In the genomic region with DNA sequence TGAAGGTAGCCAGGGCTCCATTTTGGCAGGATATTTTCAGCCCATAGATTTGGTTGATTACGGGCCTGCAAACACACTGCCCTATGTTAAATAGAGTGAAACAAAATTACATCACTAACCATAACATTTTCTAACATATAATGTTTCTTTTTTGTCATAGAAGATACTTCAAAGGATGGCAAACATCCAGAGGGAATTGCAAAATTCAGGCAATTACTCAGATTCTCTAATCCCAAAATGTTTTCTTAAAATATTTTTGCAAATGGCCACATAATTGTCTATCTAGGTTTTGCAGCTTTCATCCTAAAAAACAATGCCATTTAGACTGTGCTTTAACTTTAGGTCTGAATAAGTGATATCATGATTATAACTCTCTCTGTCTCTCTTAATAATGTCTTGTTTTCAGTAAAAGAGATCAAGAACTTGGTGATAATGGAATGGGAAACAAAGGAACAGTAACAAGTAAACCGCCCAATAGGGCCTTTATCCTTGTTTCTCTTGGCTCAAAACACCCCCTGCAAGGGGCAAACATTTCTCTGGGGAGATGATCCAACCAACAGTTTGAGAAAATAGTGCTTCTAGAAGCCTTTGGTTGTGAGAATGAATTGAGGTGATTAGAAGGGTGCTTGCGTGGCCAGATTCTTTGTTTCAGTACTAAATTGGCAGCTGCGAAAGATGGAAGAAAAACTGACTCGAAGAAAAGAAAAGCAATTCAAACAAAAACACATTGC, we compare ENCODE assay signal across 2 cellular contexts.
TF ChIP-seq lines count a peak whose summit lies in the region.

No MANE protein-coding gene starts in this region.

TF ChIP-seq in IMR-90, 13 proteins besides CTCF, POLR2A, EP300 and RAD21:
- TF ChIP-seq SMC3 (IDR thresholded peaks at IDR 0.05; ENCODE audit: low read depth, low read length) (no peak), RFX5 (IDR thresholded peaks at IDR 0.05; ENCODE audit: low read depth, low read length) (no peak), NFE2L2 (IDR thresholded peaks at IDR 0.05; ENCODE audit: low read depth, low read length) (no peak), BHLHE40 (IDR thresholded peaks at IDR 0.05; ENCODE audit: low read depth, low read length) (no peak), FOS (IDR thresholded peaks at IDR 0.05; ENCODE audit: low read depth, low read length) (no peak), RCOR1 (IDR thresholded peaks at IDR 0.05; ENCODE audit: insufficient replicate concordance, low read length) (no peak), CEBPB (IDR thresholded peaks at IDR 0.05; ENCODE audit: low read depth, low read length) (no peak), MAZ (IDR thresholded peaks at IDR 0.05; ENCODE audit: borderline replicate concordance, low read depth, low read length) (no peak), MXI1 (IDR thresholded peaks at IDR 0.05; ENCODE audit: borderline replicate concordance, low read depth, low read length) (no peak), CHD1 (IDR thresholded peaks at IDR 0.05; ENCODE audit: low read depth, low read length) (no peak), MAFK (IDR thresholded peaks at IDR 0.05; ENCODE audit: low read depth, low read length) (no peak)
- TF ChIP-seq, protein P1, sequence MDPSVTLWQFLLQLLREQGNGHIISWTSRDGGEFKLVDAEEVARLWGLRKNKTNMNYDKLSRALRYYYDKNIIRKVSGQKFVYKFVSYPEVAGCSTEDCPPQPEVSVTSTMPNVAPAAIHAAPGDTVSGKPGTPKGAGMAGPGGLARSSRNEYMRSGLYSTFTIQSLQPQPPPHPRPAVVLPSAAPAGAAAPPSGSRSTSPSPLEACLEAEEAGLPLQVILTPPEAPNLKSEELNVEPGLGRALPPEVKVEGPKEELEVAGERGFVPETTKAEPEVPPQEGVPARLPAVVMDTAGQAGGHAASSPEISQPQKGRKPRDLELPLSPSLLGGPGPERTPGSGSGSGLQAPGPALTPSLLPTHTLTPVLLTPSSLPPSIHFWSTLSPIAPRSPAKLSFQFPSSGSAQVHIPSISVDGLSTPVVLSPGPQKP (IDR thresholded peaks at IDR 0.05; ENCODE audit: borderline replicate concordance, low read depth, low read length), result no peak
- TF ChIP-seq, protein P2, sequence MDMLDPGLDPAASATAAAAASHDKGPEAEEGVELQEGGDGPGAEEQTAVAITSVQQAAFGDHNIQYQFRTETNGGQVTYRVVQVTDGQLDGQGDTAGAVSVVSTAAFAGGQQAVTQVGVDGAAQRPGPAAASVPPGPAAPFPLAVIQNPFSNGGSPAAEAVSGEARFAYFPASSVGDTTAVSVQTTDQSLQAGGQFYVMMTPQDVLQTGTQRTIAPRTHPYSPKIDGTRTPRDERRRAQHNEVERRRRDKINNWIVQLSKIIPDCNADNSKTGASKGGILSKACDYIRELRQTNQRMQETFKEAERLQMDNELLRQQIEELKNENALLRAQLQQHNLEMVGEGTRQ (IDR thresholded peaks at IDR 0.05; ENCODE audit: low read depth, low read length), result no peak

TF ChIP-seq in H1, 55 proteins besides CTCF, POLR2A, EP300 and RAD21:
- no peak for TF ChIP-seq SIX5 (IDR thresholded peaks at IDR 0.05; ENCODE audit: low read depth, low read length)
- TF ChIP-seq, protein P2 (IDR thresholded peaks at IDR 0.05; ENCODE audit: low read length), result no peak
- no peak for TF ChIP-seq SUZ12 (IDR thresholded peaks at IDR 0.05; ENCODE audit: low read length)
- TF ChIP-seq JUND (IDR thresholded peaks at IDR 0.05; ENCODE audit: low read length), result no peak
- no peak for TF ChIP-seq RXRA (IDR thresholded peaks at IDR 0.05; ENCODE audit: insufficient read depth, low read depth, low read length)
- no peak for TF ChIP-seq SIN3A (conservative IDR thresholded peaks at IDR 0.05 in 1 of 2, IDR thresholded peaks at IDR 0.05 in 1 of 2; ENCODE audit: low read depth in 1 of 2, low read length in 2 of 2)
- no peak for TF ChIP-seq GTF2F1 (IDR thresholded peaks at IDR 0.05; ENCODE audit: borderline replicate concordance, low read depth, low read length)
- TF ChIP-seq CHD1 (IDR thresholded peaks at IDR 0.05; ENCODE audit: low read depth, low read length), result no peak
- no peak for TF ChIP-seq GABPA (IDR thresholded peaks at IDR 0.05; ENCODE audit: borderline replicate concordance, insufficient read depth, low read length)
- TF ChIP-seq, protein P3, sequence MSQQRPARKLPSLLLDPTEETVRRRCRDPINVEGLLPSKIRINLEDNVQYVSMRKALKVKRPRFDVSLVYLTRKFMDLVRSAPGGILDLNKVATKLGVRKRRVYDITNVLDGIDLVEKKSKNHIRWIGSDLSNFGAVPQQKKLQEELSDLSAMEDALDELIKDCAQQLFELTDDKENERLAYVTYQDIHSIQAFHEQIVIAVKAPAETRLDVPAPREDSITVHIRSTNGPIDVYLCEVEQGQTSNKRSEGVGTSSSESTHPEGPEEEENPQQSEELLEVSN (IDR thresholded peaks at IDR 0.05), result no peak
- no peak for TF ChIP-seq TEAD4 (IDR thresholded peaks at IDR 0.05; ENCODE audit: low read depth, low read length)
- TF ChIP-seq, protein P4, sequence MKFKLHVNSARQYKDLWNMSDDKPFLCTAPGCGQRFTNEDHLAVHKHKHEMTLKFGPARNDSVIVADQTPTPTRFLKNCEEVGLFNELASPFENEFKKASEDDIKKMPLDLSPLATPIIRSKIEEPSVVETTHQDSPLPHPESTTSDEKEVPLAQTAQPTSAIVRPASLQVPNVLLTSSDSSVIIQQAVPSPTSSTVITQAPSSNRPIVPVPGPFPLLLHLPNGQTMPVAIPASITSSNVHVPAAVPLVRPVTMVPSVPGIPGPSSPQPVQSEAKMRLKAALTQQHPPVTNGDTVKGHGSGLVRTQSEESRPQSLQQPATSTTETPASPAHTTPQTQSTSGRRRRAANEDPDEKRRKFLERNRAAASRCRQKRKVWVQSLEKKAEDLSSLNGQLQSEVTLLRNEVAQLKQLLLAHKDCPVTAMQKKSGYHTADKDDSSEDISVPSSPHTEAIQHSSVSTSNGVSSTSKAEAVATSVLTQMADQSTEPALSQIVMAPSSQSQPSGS (IDR thresholded peaks at IDR 0.05; ENCODE audit: low read length), result no peak
- TF ChIP-seq JUN (IDR thresholded peaks at IDR 0.05; ENCODE audit: low read depth, low read length), result no peak
- TF ChIP-seq, protein P5, sequence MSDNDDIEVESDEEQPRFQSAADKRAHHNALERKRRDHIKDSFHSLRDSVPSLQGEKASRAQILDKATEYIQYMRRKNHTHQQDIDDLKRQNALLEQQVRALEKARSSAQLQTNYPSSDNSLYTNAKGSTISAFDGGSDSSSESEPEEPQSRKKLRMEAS (IDR thresholded peaks at IDR 0.05), result no peak
TF ChIP-seq in H1: peak in this region for 0.
